ENCODE assay signal across 1 cellular context in genomic region chr6:45587229-45588060, GRCh38.
TF ChIP-seq lines count a peak whose summit lies in the region.

No MANE protein-coding gene starts in this region.

TF ChIP-seq in HCT116, 20 proteins besides CTCF, POLR2A, EP300 and RAD21 (continued from another document):
- TF ChIP-seq MAX (IDR thresholded peaks at IDR 0.05) (no peak), ZBTB33 (IDR thresholded peaks at IDR 0.05; ENCODE audit: extremely low read depth, insufficient replicate concordance, low read length) (no peak), EZH2 (IDR thresholded peaks at IDR 0.05) (no peak), TCF7L2 (IDR thresholded peaks at IDR 0.05; ENCODE audit: borderline replicate concordance, extremely low read depth, insufficient read depth, insufficient read length) (no peak), ZNF274 (IDR thresholded peaks at IDR 0.05; ENCODE audit: low read depth, low read length) (no peak), EGR1 (IDR thresholded peaks at IDR 0.05; ENCODE audit: low read depth) (no peak), ATF3 (IDR thresholded peaks at IDR 0.05) (no peak), YY1 (IDR thresholded peaks at IDR 0.05; ENCODE audit: extremely low read depth, insufficient replicate concordance, low read depth, low read length) (no peak), SRF (IDR thresholded peaks at IDR 0.05; ENCODE audit: low read depth) (no peak), ELF1 (IDR thresholded peaks at IDR 0.05; ENCODE audit: borderline replicate concordance, low read depth) (no peak)
